In genomic region chr1:27563407-27564263, GRCh38 we compare ENCODE assay signal across 9 cellular contexts. TPM values are rescaled to one million over a fixed set of nuclear protein-coding genes. Genes with fewer than 3 reads are reported as not detected.
A peak's percentile ranks its signal among the peaks of the same experiment; 100 is the strongest.
DNase-seq lines count a peak whose midpoint lies in the region; ATAC-seq and TF ChIP-seq lines count a peak whose summit lies in the region.
"Had no signal": no experiment of that assay in that cellular context is flagged by ENCODE, and none has a peak within 500 bp of the region (broad histone marks: within the 10 kb centered on the region; RNA-seq: fewer than 3 reads in every experiment).

No MANE protein-coding gene starts in this region.

- H3K4me1 ChIP-seq in breast epithelium, result peaks cover 34 to 70% of the 10 kb centered on the region in 2 donors
- H3K4me1 ChIP-seq in muscle layer of colon (ENCODE audit: insufficient read depth, low read length), result peaks cover 91% of the 10 kb centered on the region

- H3K36me3 Mint-ChIP-seq in MCF 10A (ENCODE audit: insufficient read depth, unreplicated experiment), result peaks cover under 1% of the 10 kb centered on the region

- H3K27ac ChIP-seq in breast epithelium (peak overlapping the region; percentile 92 to 95), epithelial cell of prostate (peak overlapping the region; percentile 20), muscle layer of colon (ENCODE audit: low read depth, low read length) (peak overlapping the region; percentile 94)

- intact Hi-C loops in breast epithelium (cut with DNase I; ENCODE audit: low total_unique reads) (no loop called here), MCF 10A (cut with micrococcal nuclease) (no loop called here)

- no TSS peak for BruUV-seq in MCF 10A (replicated peaks; lab: Mats Ljungman, UMichigan)

- H3K9me3 ChIP-seq in breast epithelium (no peaks in the 10 kb centered on the region), muscle layer of colon (ENCODE audit: low read length) (no peaks in the 10 kb centered on the region)

- peak overlapping the region in 1 of 3 donors; percentile 43 for H3K4me3 ChIP-seq in breast epithelium
- peak overlapping the region in 1 of 2 donors; percentile 8 for H3K4me3 ChIP-seq in muscle layer of colon (ENCODE audit: low read depth in 1 of 2, low read length in 2 of 2)

- peak overlapping the region; percentile 8 for H3K9ac ChIP-seq in muscle layer of colon (ENCODE audit: low read length)

- no peak for ATAC-seq in GM19328 (IDR thresholded peaks at IDR 0.05; ENCODE audit: unreplicated experiment)
- no peak for ATAC-seq in GM21825 (IDR thresholded peaks at IDR 0.05; ENCODE audit: unreplicated experiment)
- ATAC-seq in GM18867 (IDR thresholded peaks at IDR 0.05; ENCODE audit: unreplicated experiment), result no peak

- no peaks in the 10 kb centered on the region for H3K27me3 Mint-ChIP-seq in MCF 10A (ENCODE audit: insufficient read depth, unreplicated experiment)

- no peak overlapping the region for H3K4me3 Mint-ChIP-seq in MCF 10A (ENCODE audit: unreplicated experiment)

- H3K36me3 ChIP-seq in breast epithelium, result no peaks in the 10 kb centered on the region
- H3K36me3 ChIP-seq in muscle layer of colon (ENCODE audit: insufficient read depth, low read length), result peaks cover 1% of the 10 kb centered on the region

- H3K27me3 ChIP-seq in breast epithelium (no peaks in the 10 kb centered on the region), muscle layer of colon (ENCODE audit: control insufficient read depth in 1 of 2, insufficient read depth in 2 of 2, low read length in 2 of 2) (no peaks in the 10 kb centered on the region)

- H3K4me1 Mint-ChIP-seq in MCF 10A (ENCODE audit: insufficient read depth, unreplicated experiment), result peaks cover 43% of the 10 kb centered on the region

- POLR2A ChIA-PET in MCF 10A (lab: Yijun Ruan, JAX), result interaction anchor here (0.6 to 1.0 kb wide), 2 partner anchors 18 to 150 kb away, joined by 3 read pairs; no protein-coding TSS in a partner anchor

- CTCF ChIA-PET in MCF 10A (lab: Yijun Ruan, JAX), result interaction anchor here (0.7 to 0.9 kb wide), 3 partner anchors 8 to 99 kb away, joined by 3 to 4 read pairs (median 3); no protein-coding TSS in a partner anchor

- H3K9me3 Mint-ChIP-seq in MCF 10A (ENCODE audit: unreplicated experiment), result no peaks in the 10 kb centered on the region

- DNase-seq in breast epithelium (ENCODE audit: low spot score in 2 of 2) (no peak), MCF 10A (ENCODE audit: unreplicated experiment) (no peak), epithelial cell of prostate (ENCODE audit: low read depth, low spot score) (no peak)
- no peak for DNase-seq in activated naive CD4-positive, alpha-beta T cell treated with anti-CD3 and anti-CD28 coated beads, Interleukin-2, amount 50 U/mL, for 16 hours
- DNase-seq: NCI-H510A treated with DMSO at 0.1 percent for 48 hours had no signal

- no peak for TF ChIP-seq POLR2A in breast epithelium (IDR thresholded peaks at IDR 0.05)

- no peak for TF ChIP-seq CTCF in breast epithelium (IDR thresholded peaks at IDR 0.05)
- no peak for TF ChIP-seq CTCF in MCF 10A (IDR thresholded peaks at IDR 0.05; ENCODE audit: unreplicated experiment)

- H3K27ac Mint-ChIP-seq in MCF 10A (ENCODE audit: low read depth, unreplicated experiment), result no peak overlapping the region

RNA-seq across cellular contexts. Expression of gene AHDC1, which starts 40.3 kb away (rescaled TPM):
- total RNA-seq in breast epithelium (10 to 100 TPM; 10.7 to 17.1 (median 15.4) TPM), MCF 10A (2022) (18.4 and 25.2 TPM in 2 replicates)

Comparison
In these comparisons a context has a peak if more than half of its experiments do, and no peak if none do; other contexts are left out.
1. H3K27ac ChIP-seq: peak in every context shown above with its lines; median percentile 94 in muscle layer of colon; 94 in breast epithelium; 20 in epithelial cell of prostate.